Comparison of ENCODE assay signal across 17 cellular contexts in the genomic region with DNA sequence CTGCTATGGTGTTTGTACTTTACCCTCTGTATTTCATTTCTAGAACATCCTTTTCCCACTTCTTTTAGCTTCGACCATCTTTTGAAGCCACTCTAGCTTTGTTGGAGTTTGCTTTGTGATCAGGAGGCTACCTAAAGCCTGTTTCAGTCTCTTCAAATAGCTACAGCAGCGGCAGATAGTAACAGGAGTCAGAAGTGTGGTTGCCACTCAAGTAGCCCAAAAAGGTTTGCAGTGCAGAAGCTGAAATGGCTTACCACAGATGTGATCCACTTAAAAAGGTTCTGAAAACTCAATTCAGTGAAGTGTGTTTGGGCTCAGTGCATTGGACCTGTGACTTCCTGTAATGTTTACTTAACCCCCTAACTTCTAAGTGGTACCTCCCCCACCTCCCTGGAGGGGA. TPM values are rescaled to one million over a fixed set of nuclear protein-coding genes. Genes with fewer than 3 reads are reported as not detected.
"Had no signal": no experiment of that assay in that cellular context is flagged by ENCODE, and none has a peak within 500 bp of the region (broad histone marks: within the 10 kb centered on the region; RNA-seq: fewer than 3 reads in every experiment).

No MANE protein-coding gene starts in this region.

- ATAC-seq: activated CD8-positive, alpha-beta T cell treated with anti-CD3 and anti-CD28 coated beads, Interleukin-2, amount 10 ng/mL, durations not matched to agents 7 days and 5 days; esophagus mucosa; stimulated activated naive CD8-positive, alpha-beta T cell treated with anti-CD3 and anti-CD28 coated beads, Interleukin-15, Interleukin-2, amounts not matched to agents 100 U/mL and 50 U/mL, for 24 hours had no signal

- H3K9me3 ChIP-seq: right atrium auricular region, suprapubic skin had no signal

- H3K4me1 Mint-ChIP-seq: activated naive CD4-positive, alpha-beta T cell treated with anti-CD3 and anti-CD28 coated beads, Interleukin-2, amount 50 U/mL, for 24 hours had no signal

- H3K27me3 Mint-ChIP-seq: type B pancreatic cell had no signal

- H3K27ac ChIP-seq: right atrium auricular region, suprapubic skin had no signal

- H3K36me3 ChIP-seq: right atrium auricular region, suprapubic skin had no signal

- H3K4me3 Mint-ChIP-seq: activated CD8-positive, alpha-beta T cell treated with anti-CD3 and anti-CD28 coated beads, Interleukin-2, amount 10 ng/mL, durations not matched to agents 7 days and 5 days; activated naive CD4-positive, alpha-beta T cell treated with anti-CD3 and anti-CD28 coated beads, Interleukin-2, amount 50 U/mL, for 24 hours; type B pancreatic cell had no signal

- FAIRE-seq: colon, endometrium, small intestine had no signal

- DNase-seq: activated CD4-positive, alpha-beta T cell treated with anti-CD3 and anti-CD28 coated beads for 48 hours; activated CD8-positive, alpha-beta memory T cell treated with anti-CD3 and anti-CD28 coated beads, Interleukin-2, amount 50 U/mL, for 4 hours; activated CD8-positive, alpha-beta T cell treated with anti-CD3 and anti-CD28 coated beads, Interleukin-2, amount 10 ng/mL, durations not matched to agents 7 days and 5 days; activated effector memory CD4-positive, alpha-beta T cell treated with anti-CD3 and anti-CD28 coated beads, Interleukin-2, amount 50 U/mL, for 16 hours; activated T-cell treated with anti-CD3 and anti-CD28 coated beads, Interleukin-2, amount 50 U/mL, for 48 hours; islet precursor cell; posterior cingulate gyrus; stimulated activated CD4-positive, alpha-beta T cell treated with anti-CD3 and anti-CD28 coated beads, Interleukin-4, amount 100 ng/mL, for 24 hours; stimulated activated naive CD8-positive, alpha-beta T cell treated with anti-CD3 and anti-CD28 coated beads, Interleukin-15, Interleukin-2, amounts not matched to agents 100 U/mL and 50 U/mL, for 24 hours had no signal

- H3K36me3 Mint-ChIP-seq: activated naive CD4-positive, alpha-beta T cell treated with anti-CD3 and anti-CD28 coated beads, Interleukin-2, amount 50 U/mL, for 24 hours had no signal

- H3K27me3 ChIP-seq: right atrium auricular region, suprapubic skin had no signal

- H3K4me1 ChIP-seq: right atrium auricular region had no signal

- H3K4me3 ChIP-seq: right atrium auricular region, suprapubic skin had no signal

- H3K27ac Mint-ChIP-seq: activated CD8-positive, alpha-beta T cell treated with anti-CD3 and anti-CD28 coated beads, Interleukin-2, amount 10 ng/mL, durations not matched to agents 7 days and 5 days; activated naive CD4-positive, alpha-beta T cell treated with anti-CD3 and anti-CD28 coated beads, Interleukin-2, amount 50 U/mL, for 24 hours; type B pancreatic cell had no signal

RNA-seq across cellular contexts. Expression of a gene that starts 26.2 kb away (rescaled TPM):
- total RNA-seq: activated CD8-positive, alpha-beta T cell treated with anti-CD3 and anti-CD28 coated beads, Interleukin-2, amount 10 ng/mL, durations not matched to agents 7 days and 5 days had no signal
